Comparison of ENCODE assay signal across 15 cellular contexts in the genomic region with DNA sequence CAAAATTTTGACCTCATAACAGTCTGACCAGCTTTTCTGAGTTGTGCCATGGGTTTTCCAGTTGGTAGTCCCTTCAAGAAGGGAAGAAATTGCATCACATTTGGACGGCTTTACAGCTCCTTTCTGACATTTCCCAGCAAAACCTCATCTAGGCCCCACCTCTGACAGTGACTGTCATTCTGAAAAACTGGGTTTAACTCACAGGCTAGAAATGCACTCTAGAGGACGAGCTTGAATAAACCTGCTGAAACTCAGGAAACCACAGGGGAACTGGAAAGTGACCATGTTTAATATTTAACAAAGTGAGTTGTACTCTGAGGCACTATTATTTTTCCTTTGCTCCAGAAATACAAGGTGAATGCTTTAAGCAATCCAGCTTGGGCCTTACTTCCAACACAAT.
DNase-seq lines count a peak whose midpoint lies in the region; ATAC-seq, FAIRE-seq and TF ChIP-seq lines count a peak whose summit lies in the region.
"Had no signal": no experiment of that assay in that cellular context is flagged by ENCODE, and none has a peak within 500 bp of the region (broad histone marks: within the 10 kb centered on the region; RNA-seq: fewer than 3 reads in every experiment).

No MANE protein-coding gene starts in this region.

- WGBS in GM12878 (ENCODE audit: insufficient coverage, insufficient replicate concordance, low lambda C conversion rate, missing lambda C conversion rate) = 0% methylated on average over 2 of the region's 2 CpGs

- H4K20me1 ChIP-seq in GM12878 (ENCODE audit: control insufficient read depth, insufficient read depth) = no peaks in the 10 kb centered on the region

- peak; percentile 37 for DNase-seq in GM12878 (ENCODE audit: low read depth, low spot score)
- no peak for DNase-seq in brain microvascular endothelial cell
- DNase-seq in KBM-7 = no peak
- DNase-seq in NCI-H2171 treated with DMSO at 0.1 percent for 48 hours (lab: John Stamatoyannopoulos, UW) = no peak
- DNase-seq in NCI-H82 (lab: John Stamatoyannopoulos, UW) = no peak
- DNase-seq: activated gamma-delta T cell, COR-L47, NCI-H2107, SW 1271 had no signal

- POLR2A ChIA-PET in GM12878 (lab: Charles Lee) = no interaction called here

- H2AFZ ChIP-seq in GM12878 (ENCODE audit: control insufficient read depth, low read depth, low read length) = no peak overlapping the region

- H3K4me2 ChIP-seq in GM12878 (ENCODE audit: control insufficient read depth, insufficient read depth) = peak overlapping the region; percentile 46; the same call in 1 of the 2 replicates

- H3K36me3 ChIP-seq in GM12878 (ENCODE audit: control insufficient read depth in 2 of 2, insufficient read depth in 2 of 2, low read length in 1 of 2) (no peaks in the 10 kb centered on the region), brain microvascular endothelial cell (replicated peaks) (no peaks in the 10 kb centered on the region)

- RAD21 ChIA-PET in GM12878 (lab: Charles Lee; ENCODE audit: unreplicated experiment) = interaction anchor here (0.6 kb wide), 1 partner anchor 10 kb away, joined by 3 read pairs; no protein-coding TSS in a partner anchor

- H3K9me3 ChIP-seq in GM12878 (replicated peaks; ENCODE audit: control insufficient read depth, insufficient read depth, low read length) = no peaks in the 10 kb centered on the region

- TF ChIP-seq CTCF in GM12878 (IDR thresholded peaks at IDR 0.05 in 2 of 3, conservative IDR thresholded peaks at IDR 0.05 in 1 of 3; ENCODE audit: control insufficient read depth in 2 of 3, extremely low read depth in 1 of 3, insufficient read depth in 1 of 3, low read depth in 3 of 3, low read length in 3 of 3) = no peak
- no peak for TF ChIP-seq CTCF in brain microvascular endothelial cell (IDR thresholded peaks at IDR 0.05; ENCODE audit: low read depth, low read length, missing control alignments)

- TF ChIP-seq EP300 in GM12878 (IDR thresholded peaks at IDR 0.05; ENCODE audit: borderline replicate concordance in 1 of 2, control insufficient read depth in 1 of 2, low read depth in 2 of 2, low read length in 2 of 2) = no peak

- CTCF ChIA-PET in GM12878 (lab: Yijun Ruan, JAX) = interaction anchor here (1.1 to 1.6 kb wide), 5 partner anchors 7 to 297 kb away, joined by 3 to 5 read pairs (median 4); no protein-coding TSS in a partner anchor

- 0 out of 2 replicates have a peak, but pooled peaks cover 4% of the 10 kb centered on the region for H3K4me1 ChIP-seq in GM12878 (ENCODE audit: control insufficient read depth, insufficient read depth, low read length)

- H3K27me3 ChIP-seq in GM12878 (replicated peaks in 1 of 2; ENCODE audit: control insufficient read depth in 2 of 2, insufficient read depth in 2 of 2, low read length in 1 of 2) (no peaks in the 10 kb centered on the region), brain microvascular endothelial cell (replicated peaks) (no peaks in the 10 kb centered on the region)

- in situ Hi-C loops in GM12878 (cut with MboI) = no loop called here
- in situ Hi-C loops in brain microvascular endothelial cell (cut with HindIII; ENCODE audit: low pct_ligation_motif_present, low sequenced_read_pairs) = no loop called here
- in situ Hi-C loops in KBM-7 (cut with MboI; ENCODE audit: low pct_unique_long_range_greater_than_20kb, low sequenced_read_pairs) = no loop called here

- SMC1A ChIA-PET in GM12878 (lab: Charles Lee; ENCODE audit: uncharacterized antibody, unreplicated experiment) = interaction anchor here (0.7 to 1.9 kb wide), 3 partner anchors 8 to 78 kb away, joined by 3 to 4 read pairs (median 3); no protein-coding TSS in a partner anchor

- H3K79me2 ChIP-seq in GM12878 (ENCODE audit: control insufficient read depth, insufficient read depth, low read length) = no peaks in the 10 kb centered on the region

- FAIRE-seq in GM12878 (lab: Jason Lieb, UNC) = no peak
- FAIRE-seq: endometrium, islet of Langerhans had no signal

- no peak for TF ChIP-seq POLR2A in GM12878 (IDR thresholded peaks at IDR 0.05; ENCODE audit: low read depth, low read length)

- TF ChIP-seq RAD21 in GM12878 (IDR thresholded peaks at IDR 0.05; ENCODE audit: insufficient read depth, low read depth, low read length) = no peak

- ATAC-seq in GM18499 (IDR thresholded peaks at IDR 0.05; ENCODE audit: insufficient read depth, unreplicated experiment) = peak; percentile 92
- ATAC-seq in GM19463 (IDR thresholded peaks at IDR 0.05; ENCODE audit: unreplicated experiment) = peak; percentile 100
- peak; percentile 92 for ATAC-seq in HG03060 (IDR thresholded peaks at IDR 0.05; ENCODE audit: low read depth, unreplicated experiment)
- peak; percentile 97 for ATAC-seq in GM12878

- no peak overlapping the region for H3K27ac ChIP-seq in GM12878 (ENCODE audit: control insufficient read depth, insufficient read depth)
- no peak overlapping the region for H3K27ac ChIP-seq in brain microvascular endothelial cell
- H3K27ac ChIP-seq: HL-60 had no signal

- intact Hi-C loops in GM12878 (cut with micrococcal nuclease; ENCODE audit: unreplicated experiment) = loop anchor here (2.0 kb wide), 1 partner anchor 439 kb away; no protein-coding TSS in a partner anchor

- no peak overlapping the region for H3K4me3 ChIP-seq in GM12878
- no peak overlapping the region for H3K4me3 ChIP-seq in brain microvascular endothelial cell (ENCODE audit: low read depth, low read length)

- H3K9ac ChIP-seq in GM12878 (ENCODE audit: control insufficient read depth, insufficient read depth, low read length) = no peak overlapping the region

- no TSS peak for BruUV-seq in GM12878 (replicated peaks; lab: Mats Ljungman, UMichigan)

TF ChIP-seq in GM12878, 131 proteins besides CTCF, POLR2A, EP300 and RAD21:
- TF ChIP-seq EGR1 (IDR thresholded peaks at IDR 0.05; ENCODE audit: borderline replicate concordance in 1 of 2, low read depth in 2 of 2, low read length in 2 of 2) (no peak), RUNX3 (IDR thresholded peaks at IDR 0.05; ENCODE audit: low read length) (peak; percentile 31; the same call in 1 of the 2 replicates), NR2C2 (IDR thresholded peaks at IDR 0.05; ENCODE audit: borderline replicate concordance, control insufficient read depth, insufficient read length, low read depth) (no peak), BCLAF1 (IDR thresholded peaks at IDR 0.05) (no peak), ATF3 (IDR thresholded peaks at IDR 0.05; ENCODE audit: borderline replicate concordance, extremely low read depth, low read depth, low read length) (no peak), HDAC6 (IDR thresholded peaks at IDR 0.05; ENCODE audit: unreplicated experiment) (no peak), YY1 (IDR thresholded peaks at IDR 0.05; ENCODE audit: low read depth, low read length) (no peak)
